In the genomic region with DNA sequence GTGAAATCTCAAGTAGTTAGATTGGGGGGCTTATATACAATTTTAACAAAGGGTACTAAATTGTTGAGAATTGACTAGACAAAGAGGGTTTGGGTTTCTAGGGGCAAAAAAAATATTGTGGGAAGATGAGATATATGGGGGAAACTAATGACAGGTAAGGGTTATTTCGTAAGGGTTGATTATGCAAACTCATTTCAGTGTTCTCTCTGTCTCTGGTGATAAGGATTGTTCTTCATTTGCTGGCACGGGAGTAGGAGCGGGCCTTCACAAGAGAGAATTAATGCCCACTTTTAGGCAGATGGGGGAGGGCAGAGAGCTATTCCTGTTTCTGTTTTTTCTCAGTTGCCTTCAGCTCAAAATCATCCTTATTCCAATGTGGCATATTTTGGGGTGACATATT, we compare ENCODE assay signal across 25 cellular contexts.
"Had no signal": no experiment of that assay in that cellular context is flagged by ENCODE, and none has a peak within 500 bp of the region (broad histone marks: within the 10 kb centered on the region; RNA-seq: fewer than 3 reads in every experiment).

No MANE protein-coding gene starts in this region.

- ATAC-seq: activated CD8-positive, alpha-beta memory T cell treated with anti-CD3 and anti-CD28 coated beads, Interleukin-2, amount 10 ng/mL, durations not matched to agents 7 days and 5 days; activated naive CD4-positive, alpha-beta T cell treated with anti-CD3 and anti-CD28 coated beads, Interleukin-2, amount 50 U/mL, for 72 hours; activated naive CD8-positive, alpha-beta T cell treated with anti-CD3 and anti-CD28 coated beads, Interleukin-2, amount 50 U/mL, for 24 hours; activated T-cell treated with anti-CD3 and anti-CD28 coated beads, Interleukin-2, amount 50 U/mL, for 4 hours; T-cell had no signal

- FAIRE-seq: colon had no signal

- H3K27me3 ChIP-seq: brain microvascular endothelial cell had no signal

- H3K4me3 ChIP-seq: PC-9 had no signal

- DNase-seq: activated B cell treated with CpG ODN at 0.5 μM for 24 hours; activated CD4-positive, alpha-beta T cell treated with anti-CD3 and anti-CD28 coated beads for 1 hour; activated CD4-positive, alpha-beta T cell treated with anti-CD3 and anti-CD28 coated beads, Interleukin-2, amount 10 ng/mL, durations not matched to agents 24 days and 14 days; activated CD4-positive, alpha-beta T cell treated with anti-CD3 and anti-CD28 coated beads, Interleukin-2, amount 50 U/mL, for 48 hours; activated CD8-positive, alpha-beta memory T cell treated with anti-CD3 and anti-CD28 coated beads, Interleukin-2, amount 10 ng/mL, durations not matched to agents 7 days and 5 days; activated effector memory CD4-positive, alpha-beta T cell treated with anti-CD3 and anti-CD28 coated beads, Interleukin-2, amount 50 U/mL, for 16 hours; activated naive CD4-positive, alpha-beta T cell treated with Interleukin-2 at 50 U/mL for 16 hours; activated naive CD8-positive, alpha-beta T cell treated with anti-CD3 and anti-CD28 coated beads, Interleukin-2, amount 50 U/mL, for 24 hours; activated T-cell treated with anti-CD3 and anti-CD28 coated beads, Interleukin-2, amount 50 U/mL, for 4 hours; brain microvascular endothelial cell; cerebellar nuclear complex; Karpas-422; MV-4-11; NCI-H1092 treated with DMSO at 0.1 percent for 48 hours; NCI-H1417 treated with DMSO at 0.1 percent for 48 hours; NCI-H1694 treated with DMSO at 0.1 percent for 48 hours; NCI-H2029 treated with DMSO at 0.1 percent for 48 hours; NCI-H510A treated with DMSO at 0.1 percent for 48 hours; NCI-H69; NK-92 treated with Interleukin-12 subunit alpha and Interleukin-12 subunit beta, amount 100 ng/mL, for 24 hours; PC-9; SHP77 treated with DMSO at 0.1 percent for 48 hours; T-cell had no signal

- H3K36me3 ChIP-seq: brain microvascular endothelial cell had no signal
